26 cellular contexts compared by ENCODE assay signal in the genomic region with DNA sequence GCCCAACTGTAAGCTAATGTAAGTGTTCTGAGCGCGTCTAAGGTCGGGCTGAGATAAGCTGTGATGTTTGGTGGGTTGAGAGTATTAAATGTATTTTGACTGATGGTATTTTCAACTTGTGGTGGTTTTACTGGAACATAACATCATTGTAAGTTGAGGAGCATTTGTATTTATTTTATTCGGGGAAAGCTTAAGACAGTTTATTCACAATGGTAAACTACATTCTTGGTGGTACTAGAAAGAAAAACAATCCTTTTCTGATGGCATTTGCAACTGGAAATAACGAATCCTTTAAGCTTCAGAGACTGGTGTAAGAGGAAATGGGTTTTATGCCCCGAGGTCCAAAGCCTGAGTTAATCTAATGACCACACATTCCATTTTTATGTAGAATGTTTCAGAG.
"Had no signal": no experiment of that assay in that cellular context is flagged by ENCODE, and none has a peak within 500 bp of the region (broad histone marks: within the 10 kb centered on the region; RNA-seq: fewer than 3 reads in every experiment).

No MANE protein-coding gene starts in this region.

- H3K4me3 Mint-ChIP-seq: memory B cell; natural killer cell treated with Interleukin-12 subunit alpha and Interleukin-12 subunit beta and Interleukin-15 and Interleukin-18, amount 100 ng/mL, for 72 hours; stimulated activated naive B cell treated with anti-CD40 and anti-IgM and Interleukin-4, amounts not matched to agents 10 μg/mL and 1 μg/mL and 100 μg/mL, for 72 hours; stimulated activated naive CD8-positive, alpha-beta T cell treated with anti-CD3 and anti-CD28 coated beads, Interleukin-15, amount 100 ng/mL, for 72 hours had no signal

- H3K4me1 Mint-ChIP-seq: memory B cell; stimulated activated naive B cell treated with anti-CD40 and anti-IgM and Interleukin-4, amounts not matched to agents 10 μg/mL and 1 μg/mL and 100 μg/mL, for 72 hours; stimulated activated naive CD8-positive, alpha-beta T cell treated with anti-CD3 and anti-CD28 coated beads, Interleukin-15, amount 100 ng/mL, for 72 hours had no signal

- H3K9ac ChIP-seq: parathyroid adenoma had no signal

- FAIRE-seq: kidney had no signal

- H3K4me2 ChIP-seq: hepatocyte had no signal

- H3K4me1 ChIP-seq: esophagus squamous epithelium, left ventricle myocardium inferior, lower lobe of right lung, parathyroid adenoma, prostate gland, right lobe of liver, spleen, testis, tibial nerve, upper lobe of right lung, vagina had no signal

- DNase-seq: dermis blood vessel endothelial cell; esophagus squamous epithelium; foreskin keratinocyte; head of caudate nucleus; kidney; left cardiac atrium; left ventricle myocardium inferior; lower lobe of right lung; midbrain; occipital lobe; right lobe of liver; spleen; stimulated activated CD4-positive, alpha-beta T cell treated with anti-CD3 and anti-CD28 coated beads, Interleukin-15, amount 100 ng/mL, for 24 hours; stimulated activated CD4-positive, alpha-beta T cell treated with anti-CD3 and anti-CD28 coated beads, Interleukin-1b, Interleukin-23, amount 100 ng/mL, for 48 hours; stimulated activated CD4-positive, alpha-beta T cell treated with anti-CD3 and anti-CD28 coated beads, Interleukin-4, amount 100 ng/mL, for 24 hours; stimulated activated naive B cell treated with anti-CD40 and anti-IgM and Interleukin-4, amounts not matched to agents 10 μg/mL and 1 μg/mL and 100 μg/mL, for 72 hours; stimulated activated naive CD8-positive, alpha-beta T cell treated with anti-CD3 and anti-CD28 coated beads, Interleukin-15, amount 100 ng/mL, for 72 hours; testis; upper lobe of right lung had no signal

- H2AFZ ChIP-seq: hepatocyte, parathyroid adenoma had no signal

- H3K36me3 Mint-ChIP-seq: memory B cell; stimulated activated naive B cell treated with anti-CD40 and anti-IgM and Interleukin-4, amounts not matched to agents 10 μg/mL and 1 μg/mL and 100 μg/mL, for 72 hours had no signal

- H3K9me3 ChIP-seq: left ventricle myocardium inferior, lower lobe of right lung, prostate gland, right lobe of liver, spleen, testis, tibial nerve, upper lobe of right lung, vagina had no signal

- H3K36me3 ChIP-seq: esophagus squamous epithelium, left ventricle myocardium inferior, lower lobe of right lung, prostate gland, right lobe of liver, spleen, tibial nerve, upper lobe of right lung, vagina had no signal

- H3K9me3 Mint-ChIP-seq: stimulated activated naive B cell treated with anti-CD40 and anti-IgM and Interleukin-4, amounts not matched to agents 10 μg/mL and 1 μg/mL and 100 μg/mL, for 72 hours; stimulated activated naive CD8-positive, alpha-beta T cell treated with anti-CD3 and anti-CD28 coated beads, Interleukin-15, amount 100 ng/mL, for 72 hours had no signal

- H3K27me3 ChIP-seq: esophagus squamous epithelium, foreskin keratinocyte, hepatocyte, right lobe of liver, spleen, testis, tibial nerve, upper lobe of right lung, vagina had no signal

- H3K27me3 Mint-ChIP-seq: memory B cell; natural killer cell treated with Interleukin-12 subunit alpha and Interleukin-12 subunit beta and Interleukin-15 and Interleukin-18, amount 100 ng/mL, for 72 hours; stimulated activated naive CD8-positive, alpha-beta T cell treated with anti-CD3 and anti-CD28 coated beads, Interleukin-15, amount 100 ng/mL, for 72 hours had no signal

- H3K27ac Mint-ChIP-seq: memory B cell; natural killer cell treated with Interleukin-12 subunit alpha and Interleukin-12 subunit beta and Interleukin-15 and Interleukin-18, amount 100 ng/mL, for 72 hours; stimulated activated naive B cell treated with anti-CD40 and anti-IgM and Interleukin-4, amounts not matched to agents 10 μg/mL and 1 μg/mL and 100 μg/mL, for 72 hours; stimulated activated naive CD8-positive, alpha-beta T cell treated with anti-CD3 and anti-CD28 coated beads, Interleukin-15, amount 100 ng/mL, for 72 hours had no signal

- H3K27ac ChIP-seq: esophagus squamous epithelium, foreskin keratinocyte, hepatocyte, left ventricle myocardium inferior, lower lobe of right lung, parathyroid adenoma, prostate gland, right lobe of liver, spleen, testis, tibial nerve, upper lobe of right lung, vagina had no signal

- H3K4me3 ChIP-seq: esophagus squamous epithelium, hepatocyte, left ventricle myocardium inferior, lower lobe of right lung, prostate gland, right lobe of liver, spleen, testis, tibial nerve, upper lobe of right lung, vagina had no signal

- ATAC-seq: foreskin keratinocyte; left cardiac atrium; lower lobe of right lung; natural killer cell treated with Interleukin-12 subunit alpha and Interleukin-12 subunit beta and Interleukin-15 and Interleukin-18, amount 100 ng/mL, for 72 hours; right lobe of liver; stimulated activated naive B cell treated with anti-CD40 and anti-IgM and Interleukin-4, amounts not matched to agents 10 μg/mL and 1 μg/mL and 100 μg/mL, for 72 hours; stimulated activated naive CD8-positive, alpha-beta T cell treated with anti-CD3 and anti-CD28 coated beads, Interleukin-15, amount 100 ng/mL, for 72 hours; upper lobe of right lung had no signal
